8 cellular contexts compared by ENCODE assay signal in the genomic region with DNA sequence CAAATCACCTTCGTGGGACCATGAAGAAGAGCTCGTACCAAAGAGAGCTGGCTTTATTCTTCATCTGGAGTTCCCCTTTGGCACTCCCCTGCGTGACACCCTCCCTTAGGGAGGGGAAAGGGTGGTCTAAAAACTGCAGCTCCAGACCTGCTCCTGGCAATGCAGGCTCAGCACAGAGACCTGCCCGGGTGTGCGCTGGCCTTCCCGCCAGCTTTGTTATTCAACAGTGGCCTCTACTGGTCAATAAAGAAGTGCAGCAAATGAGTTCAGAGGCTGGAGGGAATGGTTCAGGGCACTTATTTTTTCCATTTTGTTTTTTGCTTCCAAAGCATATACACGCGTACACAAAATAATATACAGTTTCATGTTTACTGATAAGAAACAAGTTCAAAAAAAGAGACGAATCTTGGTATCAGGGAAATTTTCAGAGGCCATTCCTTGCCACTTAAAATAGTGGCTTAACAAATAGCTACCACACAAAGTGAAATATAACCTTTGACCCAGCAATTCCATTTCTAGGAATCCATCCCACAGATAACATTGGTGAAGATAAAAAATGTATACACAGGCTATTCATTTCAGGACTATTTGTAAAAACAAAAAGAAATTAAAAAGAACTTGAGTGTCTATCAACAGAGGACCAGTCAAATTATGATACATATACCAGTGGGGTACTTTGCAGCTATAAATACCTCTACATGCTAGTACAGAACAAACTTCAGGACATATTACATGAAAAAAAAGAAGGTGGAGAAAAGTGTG. TPM values are rescaled to one million over a fixed set of nuclear protein-coding genes. Genes with fewer than 3 reads are reported as not detected.
DNase-seq lines count a peak whose midpoint lies in the region; ATAC-seq and TF ChIP-seq lines count a peak whose summit lies in the region.

No MANE protein-coding gene starts in this region.

- ATAC-seq in HG02885 (IDR thresholded peaks at IDR 0.05; ENCODE audit: poor library complexity, unreplicated experiment), result peak; percentile 59
- no peak for ATAC-seq in thoracic aorta (ENCODE audit: insufficient number of reproducible peaks, low FRiP score, low read depth)

- TF ChIP-seq CTCF in thoracic aorta (IDR thresholded peaks at IDR 0.05), result peak; percentile 63

- H4K91ac ChIP-seq in mesenchymal stem cell (ENCODE audit: low read length), result no peak overlapping the region

- H3K4me3 ChIP-seq in effector memory CD4-positive, alpha-beta T cell (ENCODE audit: insufficient read depth, low read depth, low read length, poor library complexity, severe bottlenecking), result no peak overlapping the region
- H3K4me3 ChIP-seq in mesenchymal stem cell (ENCODE audit: insufficient read depth in 1 of 2, low read depth in 1 of 2, low read length in 2 of 2) (no peak overlapping the region), thoracic aorta (no peak overlapping the region)

- H3K27ac ChIP-seq in effector memory CD4-positive, alpha-beta T cell (ENCODE audit: insufficient read depth, low read length, poor library complexity, severe bottlenecking), result peak overlapping the region; percentile 16
- H3K27ac ChIP-seq in mesenchymal stem cell (ENCODE audit: low read length, poor library complexity, severe bottlenecking) (no peak overlapping the region), thoracic aorta (no peak overlapping the region)

- H3K9ac ChIP-seq in mesenchymal stem cell (ENCODE audit: low read length), result peak overlapping the region; percentile 27

- H3K4me1 ChIP-seq in effector memory CD4-positive, alpha-beta T cell (ENCODE audit: control insufficient read depth, insufficient read depth, low read length, poor library complexity, severe bottlenecking), result peaks cover 5% of the 10 kb centered on the region
- H3K4me1 ChIP-seq in mesenchymal stem cell (ENCODE audit: control insufficient read depth, insufficient read depth, low read depth, low read length) (peaks cover 1% of the 10 kb centered on the region), thoracic aorta (ENCODE audit: control insufficient read depth in 1 of 2, low read depth in 2 of 2) (peaks cover 0 to 7% of the 10 kb centered on the region in 2 donors)

- 28% methylated on average over 9 of the region's 9 CpGs for WGBS in mesenchymal stem cell

- no peak overlapping the region for H3K4me2 ChIP-seq in mesenchymal stem cell (ENCODE audit: low read length, poor library complexity, severe bottlenecking)

- H3K4ac ChIP-seq in mesenchymal stem cell (ENCODE audit: low read depth in 1 of 2, low read length in 2 of 2), result no peak overlapping the region

- no peak overlapping the region for H2BK5ac ChIP-seq in mesenchymal stem cell (ENCODE audit: low read depth, low read length, poor library complexity, severe bottlenecking)

- H3K18ac ChIP-seq in mesenchymal stem cell (ENCODE audit: low read depth in 1 of 2, low read length in 2 of 2), result no peak overlapping the region

- H3K27me3 ChIP-seq in effector memory CD4-positive, alpha-beta T cell (replicated peaks; ENCODE audit: control insufficient read depth, insufficient read depth, low read length, poor library complexity, severe bottlenecking), result no peaks in the 10 kb centered on the region
- H3K27me3 ChIP-seq in mesenchymal stem cell (ENCODE audit: control insufficient read depth in 1 of 2, insufficient read depth in 1 of 2, low read length in 2 of 2), result no peaks in the 10 kb centered on the region
- no peaks in the 10 kb centered on the region for H3K27me3 ChIP-seq in thoracic aorta (replicated peaks; ENCODE audit: insufficient read depth)

- peaks cover 43% of the 10 kb centered on the region for H3K79me1 ChIP-seq in mesenchymal stem cell (replicated peaks; ENCODE audit: low read length, poor library complexity, severe bottlenecking)

- no peaks in the 10 kb centered on the region for H3K9me3 ChIP-seq in effector memory CD4-positive, alpha-beta T cell (ENCODE audit: control insufficient read depth, low read length)
- no peaks in the 10 kb centered on the region for H3K9me3 ChIP-seq in mesenchymal stem cell (ENCODE audit: control insufficient read depth, low read length)
- H3K9me3 ChIP-seq in thoracic aorta, result no peaks in the 10 kb centered on the region

- DNase-seq in EL, result peak; percentile 65
- peak; percentile 81 for DNase-seq in NCI-H345 treated with DMSO at 0.1 percent for 48 hours (lab: John Stamatoyannopoulos, UW; ENCODE audit: unreplicated experiment)
- DNase-seq in activated CD4-positive, alpha-beta T cell treated with anti-CD3 and anti-CD28 coated beads for 4 hours, result peak; percentile 40 to 43
- peak; percentile 21 to 34 (median 22) for DNase-seq in effector memory CD4-positive, alpha-beta T cell
- DNase-seq in mesenchymal stem cell, result peak; percentile 74
- no peak for DNase-seq in thoracic aorta (ENCODE audit: low spot score)
- DNase-seq in cortex of kidney (lab: John Stamatoyannopoulos, UW), result no peak

- H3K14ac ChIP-seq in mesenchymal stem cell (ENCODE audit: low read length in 2 of 2), result no peak overlapping the region

- no peak overlapping the region for H4K8ac ChIP-seq in mesenchymal stem cell (ENCODE audit: low read length)

- H2BK15ac ChIP-seq in mesenchymal stem cell (ENCODE audit: low read depth, poor library complexity, severe bottlenecking), result no peak overlapping the region

- no peak overlapping the region for H3K23ac ChIP-seq in mesenchymal stem cell (ENCODE audit: low read length in 2 of 2)

- no peak overlapping the region for H2AK5ac ChIP-seq in mesenchymal stem cell (ENCODE audit: low read length, severe bottlenecking)

- no peak overlapping the region for H2BK12ac ChIP-seq in mesenchymal stem cell (ENCODE audit: low read length in 2 of 2)

- peaks cover 7% of the 10 kb centered on the region for H3K36me3 ChIP-seq in effector memory CD4-positive, alpha-beta T cell (ENCODE audit: control insufficient read depth, insufficient read depth, low read length)
- H3K36me3 ChIP-seq in mesenchymal stem cell (ENCODE audit: control insufficient read depth in 1 of 2, insufficient read depth in 2 of 2, low read depth in 1 of 2, low read length in 2 of 2) (peaks cover 7 to 31% of the 10 kb centered on the region in 2 experiments), thoracic aorta (no peaks in the 10 kb centered on the region)

- no peak overlapping the region for H2BK120ac ChIP-seq in mesenchymal stem cell (ENCODE audit: low read depth, low read length)

- no peak overlapping the region for H2AFZ ChIP-seq in mesenchymal stem cell (ENCODE audit: low read depth, low read length)

RNA-seq across cellular contexts. Expression of a gene that starts 8.2 kb away (rescaled TPM):
- 40.3 TPM for polyA plus RNA-seq in mesenchymal stem cell (2013, experiment 1 of 2)
- polyA plus RNA-seq in mesenchymal stem cell (2013, experiment 2 of 2), result 37.8 TPM
- total RNA-seq in thoracic aorta, result 100 to 1,000 TPM in 1 of 2 donors, 10 to 100 TPM in 1; 67.7 to 138 TPM

RNA-seq across cellular contexts. Expression of a gene that starts 24.4 kb away (rescaled TPM):
- polyA plus RNA-seq in mesenchymal stem cell (2013, experiment 1 of 2), result 110 TPM
- 108 TPM for polyA plus RNA-seq in mesenchymal stem cell (2013, experiment 2 of 2)
- total RNA-seq in thoracic aorta, result 10 to 100 TPM; 66.5 to 66.9 TPM

Comparison
In these comparisons a context has a peak if more than half of its experiments do, and no peak if none do; other contexts are left out.
1. DNase-seq: peak in EL (single experiment), NCI-H345 treated with DMSO at 0.1 percent for 48 hours (single experiment), activated CD4-positive, alpha-beta T cell treated with anti-CD3 and anti-CD28 coated beads for 4 hours (2 of 2), effector memory CD4-positive, alpha-beta T cell (3 of 3) and mesenchymal stem cell (single experiment); none in thoracic aorta (single experiment) and cortex of kidney (single experiment).